15 cellular contexts compared by ENCODE assay signal in the genomic region with DNA sequence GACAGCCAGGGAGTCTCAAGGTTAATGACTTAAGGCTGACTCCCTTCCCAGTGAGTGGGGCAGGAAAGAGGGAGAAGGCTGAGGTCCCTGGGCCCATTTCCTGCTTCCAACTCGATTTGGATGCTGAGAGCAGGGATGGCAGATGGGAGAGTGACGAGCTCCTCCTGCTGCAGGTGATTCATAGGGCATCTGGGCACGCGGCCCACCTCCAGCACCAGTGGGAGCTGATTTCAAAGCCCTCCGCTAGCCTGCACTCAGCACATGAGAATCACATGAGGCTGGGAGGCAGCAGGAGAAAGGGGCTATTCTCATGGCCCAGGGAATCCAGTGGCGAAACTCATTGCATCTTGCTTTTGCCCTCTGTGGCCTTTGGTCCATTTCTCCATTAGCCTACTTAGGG.
DNase-seq lines count a peak whose midpoint lies in the region; ATAC-seq and TF ChIP-seq lines count a peak whose summit lies in the region.
"Had no signal": no experiment of that assay in that cellular context is flagged by ENCODE, and none has a peak within 500 bp of the region (broad histone marks: within the 10 kb centered on the region; RNA-seq: fewer than 3 reads in every experiment).

No MANE protein-coding gene starts in this region.

- DNase-seq in DMS 273 treated with DMSO at 0.1 percent for 48 hours (lab: John Stamatoyannopoulos, UW) (peak; percentile 2), M059J (ENCODE audit: low read depth) (peak; percentile 47), SK-MEL-5 (ENCODE audit: low read depth, low spot score) (peak; percentile 77), fibroblast of mammary gland (ENCODE audit: low read depth) (peak; percentile 32), NCI-H2107 (lab: John Stamatoyannopoulos, UW) (no peak)
- DNase-seq: AML-193, DND-41, GDM1, H7, HFFc6, IMR-90, NCI-H187, SIG-M5 had no signal

- ATAC-seq in GM19328 (IDR thresholded peaks at IDR 0.05; ENCODE audit: unreplicated experiment): no peak
- no peak for ATAC-seq in HG03354 (IDR thresholded peaks at IDR 0.05; ENCODE audit: poor library complexity, severe bottlenecking, unreplicated experiment)

- no peak overlapping the region for H3K4me3 ChIP-seq in fibroblast of mammary gland (ENCODE audit: control insufficient read depth, low read depth, low read length)

- in situ Hi-C loops in SK-MEL-5 (cut with HindIII; ENCODE audit: low pct_unique_long_range_greater_than_20kb, low sequenced_read_pairs): no loop called here

- no peak for TF ChIP-seq CTCF in fibroblast of mammary gland (conservative IDR thresholded peaks at IDR 0.05; ENCODE audit: control insufficient read depth, insufficient read depth, low read depth, low read length)
